14 cellular contexts compared by ENCODE assay signal in genomic region chr1:3389093-3389833, GRCh38.
DNase-seq lines count a peak whose midpoint lies in the region; ATAC-seq and TF ChIP-seq lines count a peak whose summit lies in the region.
"Had no signal": no experiment of that assay in that cellular context is flagged by ENCODE, and none has a peak within 500 bp of the region (broad histone marks: within the 10 kb centered on the region; RNA-seq: fewer than 3 reads in every experiment).

No MANE protein-coding gene starts in this region.

- WGBS in heart left ventricle, 4 donors: 64 to 81% (median 77%) methylated on average over 15 to 23 of the region's 23 CpGs

- TF ChIP-seq POLR2A in NB4 (IDR thresholded peaks at IDR 0.05; ENCODE audit: extremely low read depth, insufficient read length) (no peak), heart left ventricle (IDR thresholded peaks at IDR 0.05) (no peak)

- H3K27me3 ChIP-seq in tibial artery: no peaks in the 10 kb centered on the region
- peaks cover 0 to 32% (median 0%) of the 10 kb centered on the region in 9 donors for H3K27me3 ChIP-seq in heart left ventricle

- intact Hi-C loops in Right ventricle myocardium inferior (cut with DNase I) (no loop called here), cardiac septum (cut with DNase I) (no loop called here), tibial artery (cut with DNase I; ENCODE audit: low total_unique reads) (no loop called here), heart left ventricle (cut with DNase I) (no loop called here)

- DNase-seq in Right ventricle myocardium inferior (ENCODE audit: missing footprints): peak; percentile 57
- DNase-seq in cardiac septum (ENCODE audit: low spot score): no peak
- peak; percentile 33 for DNase-seq in NB4 (ENCODE audit: low read depth)
- no peak for DNase-seq in coronary artery (ENCODE audit: low spot score)
- DNase-seq in tibial artery: no peak
- no peak for DNase-seq in T-helper 9 cell
- no peak for DNase-seq in omental fat pad (ENCODE audit: low spot score)
- DNase-seq in heart left ventricle: no peak
- DNase-seq: 8988T; CD4-positive, alpha-beta memory T cell; DMS79 treated with DMSO at 0.1 percent for 48 hours; EL; HCEC 1CT had no signal

- no peak for ATAC-seq in Right ventricle myocardium inferior
- no peak for ATAC-seq in omental fat pad (ENCODE audit: low FRiP score)
- ATAC-seq in heart left ventricle: no peak

- TF ChIP-seq CTCF in NB4 (IDR thresholded peaks at IDR 0.05; ENCODE audit: low read depth, low read length) (no peak), coronary artery (IDR thresholded peaks at IDR 0.05) (no peak), tibial artery (IDR thresholded peaks at IDR 0.05) (no peak), omental fat pad (IDR thresholded peaks at IDR 0.05) (no peak), heart left ventricle (IDR thresholded peaks at IDR 0.05) (no peak)

- H3K36me3 ChIP-seq in tibial artery (peaks cover 0 to 10% (median 0%) of the 10 kb centered on the region in 3 donors), heart left ventricle (peaks cover 0 to 10% (median 0%) of the 10 kb centered on the region in 9 donors)

- peaks cover 9 to 66% (median 41%) of the 10 kb centered on the region in 4 donors for H3K4me1 ChIP-seq in tibial artery
- peaks cover 0 to 26% (median 11%) of the 10 kb centered on the region in 12 donors for H3K4me1 ChIP-seq in heart left ventricle

- H3K4me3 ChIP-seq in NB4 (ENCODE audit: low read depth, low read length): no peak overlapping the region
- H3K4me3 ChIP-seq in coronary artery: no peak overlapping the region
- no peak overlapping the region for H3K4me3 ChIP-seq in tibial artery
- H3K4me3 ChIP-seq in heart left ventricle: no peak overlapping the region

- H3K9me3 ChIP-seq in tibial artery (no peaks in the 10 kb centered on the region), heart left ventricle (no peaks in the 10 kb centered on the region)

- H3K27ac ChIP-seq in coronary artery (peak overlapping the region; percentile 55 to 61), tibial artery (peak overlapping the region; percentile 61 to 65), heart left ventricle (no peak overlapping the region)
- H3K27ac ChIP-seq: C4-2B had no signal

Comparison
In these comparisons a context has a peak if more than half of its experiments do, and no peak if none do; other contexts are left out.
1. DNase-seq: peak in Right ventricle myocardium inferior (single experiment) and NB4 (single experiment); none in cardiac septum (single experiment), coronary artery (single experiment), tibial artery (0 of 2), T-helper 9 cell (single experiment), omental fat pad (single experiment) and heart left ventricle (0 of 5).
2. H3K27ac ChIP-seq: peak in coronary artery (2 of 2) and tibial artery (2 of 2); none in heart left ventricle (0 of 12).